20 cellular contexts compared by ENCODE assay signal in genomic region chr5:168693297-168693696, GRCh38.
DNase-seq lines count a peak whose midpoint lies in the region; ATAC-seq, FAIRE-seq and TF ChIP-seq lines count a peak whose summit lies in the region.
"Had no signal": no experiment of that assay in that cellular context is flagged by ENCODE, and none has a peak within 500 bp of the region (broad histone marks: within the 10 kb centered on the region; RNA-seq: fewer than 3 reads in every experiment).

No MANE protein-coding gene starts in this region.

- H3K36me3 Mint-ChIP-seq in mesothelial cell of epicardium = peaks cover 3% of the 10 kb centered on the region
- H3K36me3 Mint-ChIP-seq in effector memory CD8-positive, alpha-beta T cell (ENCODE audit: insufficient read depth) = no peaks in the 10 kb centered on the region

- CTCF ChIA-PET in HepG2 (lab: Yijun Ruan, JAX; ENCODE audit: low intra/inter-chr PET ratio, low total read pairs) = no interaction called here

- no peak overlapping the region for H2AFZ ChIP-seq in HepG2 (ENCODE audit: low read length)
- H2AFZ ChIP-seq in hepatocyte = no peak overlapping the region
- H2AFZ ChIP-seq: GM23248 had no signal

- H3K9me2 ChIP-seq in hepatocyte (replicated peaks; ENCODE audit: insufficient read depth) = no peaks in the 10 kb centered on the region

- H3K36me3 ChIP-seq in HepG2 (replicated peaks in 1 of 2; ENCODE audit: control insufficient read depth in 1 of 2, insufficient read depth in 2 of 2, low read length in 2 of 2) (no peaks in the 10 kb centered on the region), right lobe of liver (no peaks in the 10 kb centered on the region), hepatocyte (replicated peaks; ENCODE audit: insufficient read depth, low read depth) (no peaks in the 10 kb centered on the region), spleen (no peaks in the 10 kb centered on the region), ovary (no peaks in the 10 kb centered on the region)
- H3K36me3 ChIP-seq: HAP-1 had no signal

- H3K27me3 ChIP-seq in HepG2 (ENCODE audit: control insufficient read depth in 1 of 2, insufficient read depth in 2 of 2, low read length in 2 of 2) (peaks cover 1 to 6% of the 10 kb centered on the region in 2 experiments; a peak in 3 of 5 replicates), right lobe of liver (no peaks in the 10 kb centered on the region), hepatocyte (no peaks in the 10 kb centered on the region), spleen (replicated peaks in 1 of 7) (peaks cover 0 to 16% (median 0%) of the 10 kb centered on the region in 7 donors), ovary (no peaks in the 10 kb centered on the region)

- no peaks in the 10 kb centered on the region for H3K9me3 ChIP-seq in HepG2 (ENCODE audit: low read length)
- H3K9me3 ChIP-seq in right lobe of liver = no peaks in the 10 kb centered on the region
- H3K9me3 ChIP-seq in hepatocyte (ENCODE audit: low read depth) = no peaks in the 10 kb centered on the region
- no peaks in the 10 kb centered on the region for H3K9me3 ChIP-seq in spleen
- no peaks in the 10 kb centered on the region for H3K9me3 ChIP-seq in ovary
- H3K9me3 ChIP-seq: A549, HAP-1 had no signal

- H4K20me1 ChIP-seq in HepG2 (ENCODE audit: insufficient read depth, low read length) (no peaks in the 10 kb centered on the region), hepatocyte (ENCODE audit: insufficient read depth, poor library complexity, severe bottlenecking) (no peaks in the 10 kb centered on the region)

- TF ChIP-seq EP300 in HepG2 (IDR thresholded peaks at IDR 0.05; ENCODE audit: low read depth in 2 of 2, low read length in 2 of 2) (no peak), HepG2 (CRISPR knock-in tag; IDR thresholded peaks at IDR 0.05; ENCODE audit: borderline replicate concordance) (no peak), ovary (IDR thresholded peaks at IDR 0.05) (no peak)

- no peaks in the 10 kb centered on the region for H3K27me3 Mint-ChIP-seq in mesothelial cell of epicardium (ENCODE audit: low read depth)
- peaks cover 20 to 47% of the 10 kb centered on the region in 2 donors for H3K27me3 Mint-ChIP-seq in effector memory CD8-positive, alpha-beta T cell

- FAIRE-seq in HepG2 (lab: Jason Lieb, UNC) = no peak
- FAIRE-seq: A549, GM12891, GM19239 had no signal

- H3K4me1 Mint-ChIP-seq in mesothelial cell of epicardium = peaks cover 47% of the 10 kb centered on the region
- no peaks in the 10 kb centered on the region for H3K4me1 Mint-ChIP-seq in effector memory CD8-positive, alpha-beta T cell (ENCODE audit: low read depth in 2 of 2)

- H3K9me3 Mint-ChIP-seq in mesothelial cell of epicardium = no peaks in the 10 kb centered on the region
- no peaks in the 10 kb centered on the region for H3K9me3 Mint-ChIP-seq in effector memory CD8-positive, alpha-beta T cell
- H3K9me3 Mint-ChIP-seq: CD4-positive, alpha-beta T cell had no signal

- POLR2A ChIA-PET in HepG2 (lab: Yijun Ruan, JAX) = no interaction called here

- intact Hi-C loops in HepG2 (cut with micrococcal nuclease; ENCODE audit: unreplicated experiment) = no loop called here
- intact Hi-C loops in right lobe of liver (cut with DNase I) = no loop called here
- intact Hi-C loops in spleen (cut with DNase I; ENCODE audit: low total_unique reads) = no loop called here
- intact Hi-C loops in ovary (cut with DNase I) = loop anchor here in 1 of 4 donors (10.0 kb wide), 1 partner anchor 282 kb away; no protein-coding TSS in a partner anchor

- TF ChIP-seq POLR2A in HepG2 (IDR thresholded peaks at IDR 0.05; ENCODE audit: insufficient read depth in 1 of 2, low read depth in 2 of 2, low read length in 2 of 2) (no peak), right lobe of liver (IDR thresholded peaks at IDR 0.05) (no peak), spleen (IDR thresholded peaks at IDR 0.05) (no peak), ovary (IDR thresholded peaks at IDR 0.05) (no peak)

- H3K4me3 ChIP-seq in HepG2 (replicated peaks in 1 of 3; ENCODE audit: insufficient read depth in 1 of 3, low read depth in 2 of 3, low read length in 3 of 3) (no peak overlapping the region), right lobe of liver (no peak overlapping the region), hepatocyte (no peak overlapping the region), spleen (no peak overlapping the region), ovary (no peak overlapping the region)
- H3K4me3 ChIP-seq: A549, GM23248, HAP-1 had no signal

- in situ Hi-C loops in HepG2 (cut with HindIII; ENCODE audit: extremely low pct_ligation_motif_present, low pct_unique_long_range_greater_than_20kb) = loop anchor here (25.0 kb wide), 2 partner anchors 431 to 894 kb away; partner anchors contain the start of gene SPDL1

- H3K27ac Mint-ChIP-seq in mesothelial cell of epicardium = peak overlapping the region; percentile 37
- no peak overlapping the region for H3K27ac Mint-ChIP-seq in effector memory CD8-positive, alpha-beta T cell
- H3K27ac Mint-ChIP-seq: CD4-positive, alpha-beta T cell had no signal

- peak; percentile 11; the same call in 1 of the 3 replicates for ATAC-seq in HepG2
- ATAC-seq in right lobe of liver = no peak
- no peak for ATAC-seq in HG03565 (IDR thresholded peaks at IDR 0.05; ENCODE audit: unreplicated experiment)
- no peak for ATAC-seq in effector memory CD8-positive, alpha-beta T cell (replicated peaks)
- ATAC-seq: A549 had no signal

- TF ChIP-seq CTCF in HepG2 (CRISPR knock-in tag; IDR thresholded peaks at IDR 0.05) (no peak), right lobe of liver (IDR thresholded peaks at IDR 0.05) (no peak), hepatocyte (IDR thresholded peaks at IDR 0.05; ENCODE audit: poor library complexity) (no peak), mesothelial cell of epicardium (IDR thresholded peaks at IDR 0.05; ENCODE audit: unreplicated experiment) (no peak), spleen (IDR thresholded peaks at IDR 0.05 in 8 of 11, conservative IDR thresholded peaks at IDR 0.05 in 3 of 11) (no peak), ovary (IDR thresholded peaks at IDR 0.05) (no peak)

- H3K4me2 ChIP-seq in HepG2 (ENCODE audit: low read depth, low read length) = no peak overlapping the region
- H3K4me2 ChIP-seq in hepatocyte = peak overlapping the region; percentile 20
- H3K4me2 ChIP-seq: A549 had no signal

- H3K79me2 ChIP-seq in HepG2 (ENCODE audit: insufficient read depth, low read length) = no peaks in the 10 kb centered on the region
- no peaks in the 10 kb centered on the region for H3K79me2 ChIP-seq in hepatocyte

- no peak for TF ChIP-seq RAD21 in HepG2 (CRISPR knock-in tag; IDR thresholded peaks at IDR 0.05)

- H3K27ac ChIP-seq in HepG2 (ENCODE audit: extremely low read length, insufficient read depth, low read length) (no peak overlapping the region), right lobe of liver (no peak overlapping the region), hepatocyte (no peak overlapping the region), spleen (no peak overlapping the region), ovary (no peak overlapping the region)
- H3K27ac ChIP-seq: 22Rv1, A549, C4-2B, GM23248 had no signal

- no peak overlapping the region for H3K4me3 Mint-ChIP-seq in mesothelial cell of epicardium
- no peak overlapping the region for H3K4me3 Mint-ChIP-seq in effector memory CD8-positive, alpha-beta T cell
- H3K4me3 Mint-ChIP-seq: CD4-positive, alpha-beta T cell had no signal

- no peak overlapping the region for H3K9ac ChIP-seq in HepG2 (ENCODE audit: insufficient read depth, low read depth, low read length)
- H3K9ac ChIP-seq: GM23248 had no signal

- 6% methylated on average over 4 of the region's 5 CpGs for WGBS in HepG2 (ENCODE audit: low lambda C conversion rate)
- 56% methylated on average over 2 of the region's 5 CpGs for WGBS in right lobe of liver (ENCODE audit: insufficient coverage, low coverage, low lambda C conversion rate, missing lambda C conversion rate)
- WGBS in hepatocyte (ENCODE audit: low lambda C conversion rate, missing lambda C conversion rate) = 43% methylated on average over 5 of the region's 5 CpGs
- 60 to 81% (median 74%) methylated on average over 5 of the region's 5 CpGs for WGBS in spleen, 5 donors
- whole genome bisulfite sequencing in ovary, 3 donors = 65 to 71% (median 70%) methylated on average over 5 of the region's 5 CpGs

- DNase-seq in HepG2 (ENCODE audit: low spot score) (no peak), right lobe of liver (no peak), hepatocyte (ENCODE audit: low spot score) (no peak), mesothelial cell of epicardium (ENCODE audit: low spot score in 2 of 2, unreplicated experiment in 2 of 2) (no peak), spleen (peak; percentile 28), ovary (no peak)
- no peak for DNase-seq in effector memory CD8-positive, alpha-beta T cell
- DNase-seq: AML-193; CD4-positive, alpha-beta T cell; DMS153; DMS79; GF-D8; GM23248 had no signal

- BruUV-seq in HepG2 (replicated peaks; lab: Mats Ljungman, UMichigan) = no TSS peak

- H3K4me1 ChIP-seq in HepG2 (ENCODE audit: insufficient read depth, low read length) = peaks cover 37% of the 10 kb centered on the region
- H3K4me1 ChIP-seq in right lobe of liver = no peaks in the 10 kb centered on the region
- H3K4me1 ChIP-seq in hepatocyte (ENCODE audit: insufficient read depth) = peaks cover 15% of the 10 kb centered on the region
- peaks cover 0 to under 1% (median 0%) of the 10 kb centered on the region in 6 donors for H3K4me1 ChIP-seq in spleen
- H3K4me1 ChIP-seq in ovary (ENCODE audit: insufficient read depth) = peaks cover 12% of the 10 kb centered on the region
- H3K4me1 ChIP-seq: A549, HAP-1 had no signal

TF ChIP-seq in HepG2, 621 proteins besides CTCF, POLR2A, EP300 and RAD21:
- no peak for TF ChIP-seq SCMH1 (CRISPR knock-in tag; IDR thresholded peaks at IDR 0.05; ENCODE audit: borderline replicate concordance)
- TF ChIP-seq RBM22 (optimal IDR thresholded peaks at IDR 0.05; ENCODE audit: low read length) = no peak
- no peak for TF ChIP-seq E2F1 (CRISPR knock-in tag; IDR thresholded peaks at IDR 0.05)
- no peak for TF ChIP-seq JARID2 (CRISPR knock-in tag; IDR thresholded peaks at IDR 0.05; ENCODE audit: insufficient replicate concordance)
- no peak for TF ChIP-seq KMT2B (CRISPR knock-in tag; IDR thresholded peaks at IDR 0.05)
- no peak for TF ChIP-seq KAT2B (IDR thresholded peaks at IDR 0.05; ENCODE audit: borderline replicate concordance, low read depth, low read length)
- no peak for TF ChIP-seq KDM4B (CRISPR knock-in tag; IDR thresholded peaks at IDR 0.05)
- TF ChIP-seq ZKSCAN1 (IDR thresholded peaks at IDR 0.05; ENCODE audit: low read length) = no peak
- no peak for TF ChIP-seq SRSF4 (IDR thresholded peaks at IDR 0.05; ENCODE audit: low read depth, low read length, poor library complexity, severe bottlenecking)
- no peak for TF ChIP-seq ZNF382 (CRISPR knock-in tag; IDR thresholded peaks at IDR 0.05; ENCODE audit: borderline replicate concordance)
